In genomic region chrX:19666950-19667349, GRCh38 we compare ENCODE assay signal across 17 cellular contexts.
"Had no signal": no experiment of that assay in that cellular context is flagged by ENCODE, and none has a peak within 500 bp of the region (broad histone marks: within the 10 kb centered on the region; RNA-seq: fewer than 3 reads in every experiment).

No MANE protein-coding gene starts in this region.

- H3K27me3 ChIP-seq: ascending aorta, gastrocnemius medialis, heart left ventricle, neutrophil, thyroid gland had no signal

- H3K36me3 ChIP-seq: ascending aorta, gastrocnemius medialis, heart left ventricle, neutrophil, thyroid gland had no signal

- H3K4me3 ChIP-seq: ascending aorta, gastrocnemius medialis, heart left ventricle, thyroid gland had no signal

- DNase-seq: activated B cell treated with CpG ODN at 0.5 μM for 24 hours; activated CD4-positive, alpha-beta T cell treated with anti-CD3 and anti-CD28 coated beads, Interleukin-2, amount 10 ng/mL, durations not matched to agents 7 days and 5 days; activated CD8-positive, alpha-beta memory T cell treated with anti-CD3 and anti-CD28 coated beads, Interleukin-2, amount 10 ng/mL, durations not matched to agents 7 days and 5 days; activated gamma-delta T cell treated with Interleukin-2 at 50 U/mL for 16 hours; activated T-cell treated with anti-CD3 and anti-CD28 coated beads, Interleukin-2, amount 50 U/mL, for 48 hours; dorsolateral prefrontal cortex; erythroblast; gastrocnemius medialis; heart left ventricle; thyroid gland had no signal

- H3K27ac Mint-ChIP-seq: activated B cell treated with CpG ODN at 0.5 μM for 24 hours; activated CD4-positive, alpha-beta T cell treated with anti-CD3 and anti-CD28 coated beads, Interleukin-2, amount 10 ng/mL, durations not matched to agents 7 days and 5 days; activated CD8-positive, alpha-beta memory T cell treated with anti-CD3 and anti-CD28 coated beads, Interleukin-2, amount 10 ng/mL, durations not matched to agents 7 days and 5 days; stimulated activated memory B cell treated with anti-CD40 and anti-IgM and Interleukin-4, amounts not matched to agents 10 μg/mL and 1 μg/mL and 100 μg/mL, for 72 hours had no signal

- H3K27ac ChIP-seq: ascending aorta, gastrocnemius medialis, heart left ventricle, neutrophil, thyroid gland had no signal

- ATAC-seq: activated CD8-positive, alpha-beta memory T cell treated with anti-CD3 and anti-CD28 coated beads, Interleukin-2, amount 10 ng/mL, durations not matched to agents 7 days and 5 days; gastrocnemius medialis; heart left ventricle; left lobe of liver; stimulated activated memory B cell treated with anti-CD40 and anti-IgM and Interleukin-4, amounts not matched to agents 10 μg/mL and 1 μg/mL and 100 μg/mL, for 72 hours had no signal

- FAIRE-seq: bronchial epithelial cell, islet of Langerhans, urothelium cell line had no signal

- H3K4me1 ChIP-seq: ascending aorta, gastrocnemius medialis had no signal

- H3K27me3 Mint-ChIP-seq: activated B cell treated with CpG ODN at 0.5 μM for 24 hours; activated CD4-positive, alpha-beta T cell treated with anti-CD3 and anti-CD28 coated beads, Interleukin-2, amount 10 ng/mL, durations not matched to agents 7 days and 5 days; activated CD8-positive, alpha-beta memory T cell treated with anti-CD3 and anti-CD28 coated beads, Interleukin-2, amount 10 ng/mL, durations not matched to agents 7 days and 5 days; stimulated activated memory B cell treated with anti-CD40 and anti-IgM and Interleukin-4, amounts not matched to agents 10 μg/mL and 1 μg/mL and 100 μg/mL, for 72 hours had no signal

- H3K4me3 Mint-ChIP-seq: activated B cell treated with CpG ODN at 0.5 μM for 24 hours; activated CD4-positive, alpha-beta T cell treated with anti-CD3 and anti-CD28 coated beads, Interleukin-2, amount 10 ng/mL, durations not matched to agents 7 days and 5 days; activated CD8-positive, alpha-beta memory T cell treated with anti-CD3 and anti-CD28 coated beads, Interleukin-2, amount 10 ng/mL, durations not matched to agents 7 days and 5 days; stimulated activated memory B cell treated with anti-CD40 and anti-IgM and Interleukin-4, amounts not matched to agents 10 μg/mL and 1 μg/mL and 100 μg/mL, for 72 hours had no signal

- H3K9me3 Mint-ChIP-seq: activated B cell treated with CpG ODN at 0.5 μM for 24 hours; activated CD4-positive, alpha-beta T cell treated with anti-CD3 and anti-CD28 coated beads, Interleukin-2, amount 10 ng/mL, durations not matched to agents 7 days and 5 days; stimulated activated memory B cell treated with anti-CD40 and anti-IgM and Interleukin-4, amounts not matched to agents 10 μg/mL and 1 μg/mL and 100 μg/mL, for 72 hours had no signal

- H3K9me3 ChIP-seq: ascending aorta, gastrocnemius medialis, heart left ventricle, neutrophil, thyroid gland had no signal
